In the genomic region with DNA sequence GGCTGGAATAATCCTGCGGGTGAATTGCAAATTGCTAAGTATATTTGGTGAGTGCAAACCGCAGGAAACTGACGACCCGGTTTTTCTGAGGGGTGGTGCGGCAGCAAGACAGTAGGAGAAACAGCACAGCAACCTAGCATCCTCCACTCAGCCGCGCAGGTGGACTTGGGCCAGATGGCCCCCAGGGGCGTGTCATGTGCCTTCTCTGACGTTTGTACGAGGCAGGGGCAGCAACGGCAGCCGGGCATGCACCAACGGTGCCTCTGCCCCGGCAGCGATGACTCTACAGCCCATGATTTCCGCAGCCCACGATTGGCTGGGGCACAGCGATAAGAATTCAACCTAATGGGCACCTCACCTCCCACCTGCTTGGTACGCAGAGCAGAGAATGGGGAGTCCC, we compare ENCODE assay signal across 10 cellular contexts. TPM values are rescaled to one million over a fixed set of nuclear protein-coding genes. Genes with fewer than 3 reads are reported as not detected.
DNase-seq lines count a peak whose midpoint lies in the region; ATAC-seq and TF ChIP-seq lines count a peak whose summit lies in the region.
"Had no signal": no experiment of that assay in that cellular context is flagged by ENCODE, and none has a peak within 500 bp of the region (broad histone marks: within the 10 kb centered on the region; RNA-seq: fewer than 3 reads in every experiment).

No MANE protein-coding gene starts in this region.

- H4K5ac ChIP-seq in IMR-90 (ENCODE audit: low read depth, low read length): no peak overlapping the region

- no peak overlapping the region for H4K8ac ChIP-seq in IMR-90 (ENCODE audit: low read depth in 2 of 2, low read length in 2 of 2)

- H3K4ac ChIP-seq in IMR-90 (ENCODE audit: low read depth, low read length): no peak overlapping the region

- no peak for DNase-seq in IMR-90
- DNase-seq in activated T-cell treated with anti-CD3 and anti-CD28 coated beads, Interleukin-2, amount 50 U/mL, for 72 hours: peak in 1 of 2 donors; percentile 21
- DNase-seq in natural killer cell: no peak
- no peak for DNase-seq in NCI-H2107 (lab: John Stamatoyannopoulos, UW)
- no peak for DNase-seq in heart right ventricle

- H3K4me3 ChIP-seq in IMR-90 (ENCODE audit: insufficient read depth, low read depth, low read length) (no peak overlapping the region), heart right ventricle (peak overlapping the region in 1 of 10 donors; percentile 15)

- no peak overlapping the region for H3K9ac ChIP-seq in IMR-90 (ENCODE audit: low read depth, low read length)

- H3K27ac Mint-ChIP-seq in activated T-cell treated with anti-CD3 and anti-CD28 coated beads, Interleukin-2, amount 50 U/mL, for 72 hours: no peak overlapping the region
- H3K27ac Mint-ChIP-seq in natural killer cell: no peak overlapping the region
- H3K27ac Mint-ChIP-seq: nephron had no signal

- no TSS peak for BruUV-seq in IMR-90 (replicated peaks; lab: Mats Ljungman, UMichigan)

- H3K18ac ChIP-seq in IMR-90 (ENCODE audit: low read depth, low read length): no peak overlapping the region

- no peaks in the 10 kb centered on the region for H3K27me3 Mint-ChIP-seq in activated T-cell treated with anti-CD3 and anti-CD28 coated beads, Interleukin-2, amount 50 U/mL, for 72 hours (ENCODE audit: low read depth)
- no peaks in the 10 kb centered on the region for H3K27me3 Mint-ChIP-seq in natural killer cell (ENCODE audit: low read depth in 2 of 2)

- H2BK5ac ChIP-seq in IMR-90 (ENCODE audit: low read depth, low read length, poor library complexity, severe bottlenecking): no peak overlapping the region

- in situ Hi-C loops in IMR-90 (cut with MboI; ENCODE audit: low sequenced_read_pairs): no loop called here

- H3K4me1 ChIP-seq in IMR-90 (ENCODE audit: control insufficient read depth, insufficient read depth, low read length) (no peaks in the 10 kb centered on the region), heart right ventricle (peaks cover 0 to 14% (median 0%) of the 10 kb centered on the region in 9 donors)

- TF ChIP-seq RAD21 in IMR-90 (IDR thresholded peaks at IDR 0.05; ENCODE audit: low read length): no peak

- H2BK15ac ChIP-seq in IMR-90 (ENCODE audit: low read depth, low read length): no peak overlapping the region

- CTCF ChIA-PET in IMR-90 (lab: Yijun Ruan, JAX): interaction anchor here (1.0 kb wide), 1 partner anchor 196 kb away, joined by 3 read pairs; no protein-coding TSS in a partner anchor

- TF ChIP-seq CTCF in IMR-90 (conservative IDR thresholded peaks at IDR 0.05; ENCODE audit: low read depth, low read length): no peak
- TF ChIP-seq CTCF in natural killer cell (IDR thresholded peaks at IDR 0.05): no peak
- no peak for TF ChIP-seq CTCF in heart right ventricle (IDR thresholded peaks at IDR 0.05)

- H3K23ac ChIP-seq in IMR-90 (ENCODE audit: low read depth, low read length): no peak overlapping the region

- no peaks in the 10 kb centered on the region for H3K79me1 ChIP-seq in IMR-90 (ENCODE audit: low read depth in 1 of 2, low read length in 2 of 2)

- H2AK9ac ChIP-seq in IMR-90 (replicated peaks; ENCODE audit: low read depth, low read length, poor library complexity): no peak overlapping the region

- no peak overlapping the region for H3K56ac ChIP-seq in IMR-90 (ENCODE audit: extremely low read depth, insufficient read depth, low read length)

- no peaks in the 10 kb centered on the region for H3K36me3 ChIP-seq in IMR-90 (ENCODE audit: control insufficient read depth, insufficient read depth, low read length)
- H3K36me3 ChIP-seq in heart right ventricle: no peaks in the 10 kb centered on the region

- H2AFZ ChIP-seq in IMR-90 (replicated peaks; ENCODE audit: low read length, poor library complexity): peak overlapping the region; percentile 72

- H2AK5ac ChIP-seq in IMR-90 (ENCODE audit: low read depth, low read length): no peak overlapping the region

- H3K4me3 Mint-ChIP-seq in activated T-cell treated with anti-CD3 and anti-CD28 coated beads, Interleukin-2, amount 50 U/mL, for 72 hours: peak overlapping the region; percentile 61 to 79
- H3K4me3 Mint-ChIP-seq in natural killer cell: peak overlapping the region; percentile 68
- H3K4me3 Mint-ChIP-seq: nephron had no signal

- no peak for TF ChIP-seq POLR2A in IMR-90 (IDR thresholded peaks at IDR 0.05; ENCODE audit: low read depth, low read length)

- WGBS in IMR-90 (ENCODE audit: extremely low coverage in 2 of 2, insufficient read length in 1 of 2), 2 experiments: 29% methylated on average over 6 of the region's 19 CpGs; no CpG with 5 or more reads in 1 of the 2 experiments
- WGBS in heart right ventricle, 2 donors: 47 to 49% methylated on average over 19 of the region's 19 CpGs

- no peak overlapping the region for H2BK20ac ChIP-seq in IMR-90 (ENCODE audit: low read depth, low read length)

- H3K27me3 ChIP-seq in IMR-90 (ENCODE audit: control insufficient read depth, insufficient read depth, low read length) (peaks cover 9% of the 10 kb centered on the region), heart right ventricle (peaks cover 0 to 36% (median 0%) of the 10 kb centered on the region in 7 donors)

- H4K20me1 ChIP-seq in IMR-90 (ENCODE audit: insufficient read depth, low read length): no peaks in the 10 kb centered on the region

- H3K27ac ChIP-seq in IMR-90 (ENCODE audit: insufficient read depth, low read length): no peak overlapping the region
- peak overlapping the region in 1 of 10 donors; percentile 11 for H3K27ac ChIP-seq in heart right ventricle

- H3K36me3 Mint-ChIP-seq in activated T-cell treated with anti-CD3 and anti-CD28 coated beads, Interleukin-2, amount 50 U/mL, for 72 hours (ENCODE audit: insufficient read depth in 2 of 2): no peaks in the 10 kb centered on the region
- no peaks in the 10 kb centered on the region for H3K36me3 Mint-ChIP-seq in natural killer cell

- H3K4me1 Mint-ChIP-seq in activated T-cell treated with anti-CD3 and anti-CD28 coated beads, Interleukin-2, amount 50 U/mL, for 72 hours (ENCODE audit: low read depth): peaks cover 14% of the 10 kb centered on the region
- peaks cover 16 to 19% of the 10 kb centered on the region in 2 donors for H3K4me1 Mint-ChIP-seq in natural killer cell
- H3K4me1 Mint-ChIP-seq: nephron had no signal

- no peak overlapping the region for H4K91ac ChIP-seq in IMR-90 (ENCODE audit: insufficient read depth, low read depth, low read length)

- intact Hi-C loops in IMR-90 (cut with micrococcal nuclease): loop anchor here (5.0 kb wide), 1 partner anchor 199 kb away; no protein-coding TSS in a partner anchor
- intact Hi-C loops in natural killer cell (cut with micrococcal nuclease): loop anchor here (5.0 to 10.0 kb wide), 2 partner anchors 202 to 249 kb away; no protein-coding TSS in a partner anchor
- intact Hi-C loops in heart right ventricle (cut with DNase I): no loop called here

- H3K9me1 ChIP-seq in IMR-90 (ENCODE audit: insufficient read depth, low read length): no peaks in the 10 kb centered on the region; the same call in 1 of the 2 replicates

- dilution Hi-C loops in IMR-90 (cut with HindIII; ENCODE audit: low sequenced_read_pairs, unreplicated experiment): no loop called here

- no peaks in the 10 kb centered on the region for H3K9me3 ChIP-seq in IMR-90 (ENCODE audit: control insufficient read depth, insufficient read depth, low read length)
- H3K9me3 ChIP-seq in heart right ventricle: peaks cover 0 to 3% (median 0%) of the 10 kb centered on the region in 11 donors

- no peaks in the 10 kb centered on the region for H3K9me3 Mint-ChIP-seq in activated T-cell treated with anti-CD3 and anti-CD28 coated beads, Interleukin-2, amount 50 U/mL, for 72 hours
- H3K9me3 Mint-ChIP-seq in natural killer cell: no peaks in the 10 kb centered on the region
- H3K9me3 Mint-ChIP-seq: nephron had no signal

- POLR2A ChIA-PET in IMR-90 (lab: Charles Lee; ENCODE audit: unreplicated experiment): no interaction called here

- no peak overlapping the region; the same call in 1 of the 2 replicates for H3K4me2 ChIP-seq in IMR-90 (ENCODE audit: low read depth, low read length)

- H2BK120ac ChIP-seq in IMR-90 (ENCODE audit: low read depth, low read length): no peak overlapping the region

- no peak overlapping the region for H3K14ac ChIP-seq in IMR-90 (replicated peaks; ENCODE audit: low read depth, low read length)

- ATAC-seq in GM18508 (IDR thresholded peaks at IDR 0.05; ENCODE audit: insufficient read depth, unreplicated experiment): peak; percentile 45
- no peak for ATAC-seq in IMR-90 (ENCODE audit: low read depth)
- ATAC-seq in activated T-cell treated with anti-CD3 and anti-CD28 coated beads, Interleukin-2, amount 50 U/mL, for 72 hours (replicated peaks in 1 of 2): peak; percentile 62 to 72
- ATAC-seq in natural killer cell: peak in 2 of 3 donors; percentile 65 to 75
- no peak for ATAC-seq in GM21619 (IDR thresholded peaks at IDR 0.05; ENCODE audit: unreplicated experiment)
- ATAC-seq in heart right ventricle: no peak

TF ChIP-seq in IMR-90, 13 proteins besides CTCF, POLR2A, EP300 and RAD21 (continues in another document):
- TF ChIP-seq RCOR1 (IDR thresholded peaks at IDR 0.05; ENCODE audit: insufficient replicate concordance, low read length): no peak
- TF ChIP-seq MAFK (IDR thresholded peaks at IDR 0.05; ENCODE audit: low read depth, low read length): no peak
- no peak for TF ChIP-seq NFE2L2 (IDR thresholded peaks at IDR 0.05; ENCODE audit: low read depth, low read length)

RNA-seq across cellular contexts. Expression of gene CLEC2A, which starts 11.1 kb away (rescaled TPM):
- not detected in 2 replicates for total RNA-seq in IMR-90 (2012; rRNA removed)
- polyA plus RNA-seq in IMR-90 (2012; rRNA removed): not detected in 2 replicates
- polyA plus RNA-seq in IMR-90 (2012; cell fraction: cytosol; rRNA removed): not detected in 2 replicates
- polyA plus RNA-seq in IMR-90 (2012; cell fraction: nucleus; rRNA removed; ENCODE audit: low replicate concordance): not detected in 2 replicates
- total RNA-seq in activated T-cell treated with anti-CD3 and anti-CD28 coated beads, Interleukin-2, amount 50 U/mL, for 72 hours: not detected
- not detected for total RNA-seq in natural killer cell
- total RNA-seq in heart right ventricle: not detected
- not detected for polyA plus RNA-seq in heart right ventricle
- total RNA-seq: glomerular endothelial cell had no signal

RNA-seq across cellular contexts. Expression of gene CLEC12A, which starts 28.0 kb away (rescaled TPM):
- total RNA-seq in IMR-90 (2012; rRNA removed): not detected in 2 replicates
- not detected in 2 replicates for polyA plus RNA-seq in IMR-90 (2012; rRNA removed)
- polyA plus RNA-seq in IMR-90 (2012; cell fraction: cytosol; rRNA removed): not detected in 2 replicates
- polyA plus RNA-seq in IMR-90 (2012; cell fraction: nucleus; rRNA removed; ENCODE audit: low replicate concordance): not detected in 2 replicates
- total RNA-seq in activated T-cell treated with anti-CD3 and anti-CD28 coated beads, Interleukin-2, amount 50 U/mL, for 72 hours: under 1 TPM in 1 of 2 donors, not detected in 1; 0.16 TPM
- 10 to 100 TPM; 13.6 to 18.9 (median 14.8) TPM for total RNA-seq in natural killer cell
- 1 to 10 TPM in 4 of 10 donors, under 1 TPM in 5, not detected in 1; 0.20 to 8.9 (median 0.85) TPM for total RNA-seq in heart right ventricle
- under 1 TPM; 0.66 to 0.94 TPM for polyA plus RNA-seq in heart right ventricle
- total RNA-seq: astrocyte, glomerular endothelial cell had no signal

RNA-seq across cellular contexts. Expression of gene CLEC1B, which starts 55.7 kb away (rescaled TPM):
- total RNA-seq in IMR-90 (2012; rRNA removed) (not detected in 2 replicates), natural killer cell (1 to 10 TPM in 2 of 3 donors, under 1 TPM in 1; 0.50 to 2.3 (median 1.0) TPM), heart right ventricle (not detected)
- polyA plus RNA-seq in IMR-90 (2012; rRNA removed) (not detected in 2 replicates), heart right ventricle (under 1 TPM in 1 of 2 donors, not detected in 1; 0.04 TPM)
- polyA plus RNA-seq in IMR-90 (2012; cell fraction: cytosol; rRNA removed): not detected in 2 replicates
- not detected in 2 replicates for polyA plus RNA-seq in IMR-90 (2012; cell fraction: nucleus; rRNA removed; ENCODE audit: low replicate concordance)
- not detected for total RNA-seq in activated T-cell treated with anti-CD3 and anti-CD28 coated beads, Interleukin-2, amount 50 U/mL, for 72 hours
- total RNA-seq: astrocyte had no signal

Comparison
In these comparisons a context has a peak if more than half of its experiments do, and no peak if none do; other contexts are left out.
1. ATAC-seq: peak in GM18508 (single experiment), activated T-cell treated with anti-CD3 and anti-CD28 coated beads, Interleukin-2, amount 50 U/mL, for 72 hours (2 of 2) and natural killer cell (2 of 3); none in IMR-90 (single experiment), GM21619 (single experiment) and heart right ventricle (0 of 8).
2. intact Hi-C loops: an anchor here in IMR-90 (5.0 kb wide) and natural killer cell (5.0 to 10.0 kb wide); none called in heart right ventricle.